Comparison of ENCODE assay signal across 8 cellular contexts in genomic region chr19:29663861-29664752, GRCh38. TPM values are rescaled to one million over a fixed set of nuclear protein-coding genes. Genes with fewer than 3 reads are reported as not detected.
A peak's percentile ranks its signal among the peaks of the same experiment; 100 is the strongest.
DNase-seq lines count a peak whose midpoint lies in the region; ATAC-seq and TF ChIP-seq lines count a peak whose summit lies in the region.

No MANE protein-coding gene starts in this region.

- TF ChIP-seq CTCF in lung (IDR thresholded peaks at IDR 0.05; ENCODE audit: control extremely low read depth, extremely low read depth) = no peak
- TF ChIP-seq CTCF in type B pancreatic cell (conservative IDR thresholded peaks at IDR 0.05) = no peak

- peaks cover 51% of the 10 kb centered on the region for H3K4me1 Mint-ChIP-seq in activated naive CD4-positive, alpha-beta T cell treated with anti-CD3 and anti-CD28 coated beads, Interleukin-2, amount 10 ng/mL, durations not matched to agents 7 days and 5 days
- H3K4me1 Mint-ChIP-seq in activated naive CD8-positive, alpha-beta T cell treated with anti-CD3 and anti-CD28 coated beads, Interleukin-2, amount 50 U/mL, for 24 hours = peaks cover 65% of the 10 kb centered on the region
- peaks cover 19% of the 10 kb centered on the region for H3K4me1 Mint-ChIP-seq in type B pancreatic cell (ENCODE audit: unreplicated experiment)

- CTCF ChIA-PET in activated naive CD4-positive, alpha-beta T cell treated with anti-CD3 and anti-CD28 coated beads, Interleukin-2, amount 10 ng/mL, durations not matched to agents 7 days and 5 days (lab: Charles Lee) = interaction anchor here (1.9 to 5.6 kb wide), 3 partner anchors 9 to 54 kb away, joined by 6 to 48 read pairs (median 16); partner anchors contain the start of gene C19orf12

- peaks cover 21% of the 10 kb centered on the region for H3K36me3 Mint-ChIP-seq in activated naive CD4-positive, alpha-beta T cell treated with anti-CD3 and anti-CD28 coated beads, Interleukin-2, amount 10 ng/mL, durations not matched to agents 7 days and 5 days
- peaks cover 6% of the 10 kb centered on the region for H3K36me3 Mint-ChIP-seq in activated naive CD8-positive, alpha-beta T cell treated with anti-CD3 and anti-CD28 coated beads, Interleukin-2, amount 50 U/mL, for 24 hours (ENCODE audit: low read depth)
- H3K36me3 Mint-ChIP-seq in type B pancreatic cell = no peaks in the 10 kb centered on the region

- WGBS in lung, 2 donors = 93 to 95% methylated on average over 19 of the region's 19 CpGs

- no peak overlapping the region for H3K27ac Mint-ChIP-seq in activated naive CD4-positive, alpha-beta T cell treated with anti-CD3 and anti-CD28 coated beads, Interleukin-2, amount 10 ng/mL, durations not matched to agents 7 days and 5 days
- H3K27ac Mint-ChIP-seq in activated naive CD8-positive, alpha-beta T cell treated with anti-CD3 and anti-CD28 coated beads, Interleukin-2, amount 50 U/mL, for 24 hours = peak overlapping the region; percentile 75
- H3K27ac Mint-ChIP-seq in type B pancreatic cell = peak overlapping the region; percentile 86

- H3K4me1 ChIP-seq in lung (ENCODE audit: control insufficient read depth in 2 of 2, insufficient read depth in 2 of 2, low read length in 2 of 2) = peaks cover 9 to 13% of the 10 kb centered on the region in 2 donors

- ATAC-seq in activated naive CD8-positive, alpha-beta T cell treated with anti-CD3 and anti-CD28 coated beads, Interleukin-2, amount 50 U/mL, for 24 hours = no peak
- ATAC-seq in lung (ENCODE audit: insufficient read depth, low FRiP score) = no peak
- no peak for ATAC-seq in GM19463 (IDR thresholded peaks at IDR 0.05; ENCODE audit: unreplicated experiment)

- H3K27me3 Mint-ChIP-seq in activated naive CD4-positive, alpha-beta T cell treated with anti-CD3 and anti-CD28 coated beads, Interleukin-2, amount 10 ng/mL, durations not matched to agents 7 days and 5 days = peaks cover 12% of the 10 kb centered on the region
- no peaks in the 10 kb centered on the region for H3K27me3 Mint-ChIP-seq in activated naive CD8-positive, alpha-beta T cell treated with anti-CD3 and anti-CD28 coated beads, Interleukin-2, amount 50 U/mL, for 24 hours
- H3K27me3 Mint-ChIP-seq in type B pancreatic cell = no peaks in the 10 kb centered on the region

- no peak overlapping the region for H3K4me3 ChIP-seq in lung

- no peaks in the 10 kb centered on the region for H3K9me3 Mint-ChIP-seq in activated naive CD4-positive, alpha-beta T cell treated with anti-CD3 and anti-CD28 coated beads, Interleukin-2, amount 10 ng/mL, durations not matched to agents 7 days and 5 days
- H3K9me3 Mint-ChIP-seq in activated naive CD8-positive, alpha-beta T cell treated with anti-CD3 and anti-CD28 coated beads, Interleukin-2, amount 50 U/mL, for 24 hours = no peaks in the 10 kb centered on the region
- H3K9me3 Mint-ChIP-seq in type B pancreatic cell = no peaks in the 10 kb centered on the region

- H3K36me3 ChIP-seq in lung (ENCODE audit: control insufficient read depth in 2 of 2, insufficient read depth in 2 of 2, low read length in 2 of 2) = no peaks in the 10 kb centered on the region

- DNase-seq in activated naive CD4-positive, alpha-beta T cell treated with anti-CD3 and anti-CD28 coated beads, Interleukin-2, amount 10 ng/mL, durations not matched to agents 7 days and 5 days = no peak
- no peak for DNase-seq in activated naive CD4-positive, alpha-beta T cell treated with Interleukin-2 at 50 U/mL for 16 hours
- DNase-seq in activated naive CD8-positive, alpha-beta T cell treated with anti-CD3 and anti-CD28 coated beads, Interleukin-2, amount 50 U/mL, for 24 hours = no peak
- DNase-seq in lung (ENCODE audit: low spot score) = no peak
- DNase-seq in type B pancreatic cell (ENCODE audit: extremely low spot score, unreplicated experiment) = no peak
- DNase-seq in NCI-H345 treated with DMSO at 0.1 percent for 48 hours (lab: John Stamatoyannopoulos, UW; ENCODE audit: unreplicated experiment) = no peak
- DNase-seq in NCI-H2081 treated with DMSO at 0.1 percent for 48 hours (lab: John Stamatoyannopoulos, UW) = no peak

- peak overlapping the region; percentile 1 to 70 for H3K27ac ChIP-seq in lung (ENCODE audit: low read depth in 1 of 2, low read length in 1 of 2)

- no peaks in the 10 kb centered on the region for H3K9me3 ChIP-seq in lung (ENCODE audit: control insufficient read depth in 2 of 2, insufficient read depth in 1 of 2, low read length in 1 of 2)

- peak overlapping the region; percentile 70 for H3K4me3 Mint-ChIP-seq in activated naive CD4-positive, alpha-beta T cell treated with anti-CD3 and anti-CD28 coated beads, Interleukin-2, amount 10 ng/mL, durations not matched to agents 7 days and 5 days
- peak overlapping the region; percentile 75 for H3K4me3 Mint-ChIP-seq in activated naive CD8-positive, alpha-beta T cell treated with anti-CD3 and anti-CD28 coated beads, Interleukin-2, amount 50 U/mL, for 24 hours
- peak overlapping the region; percentile 87 for H3K4me3 Mint-ChIP-seq in type B pancreatic cell

- no peaks in the 10 kb centered on the region for H3K27me3 ChIP-seq in lung (ENCODE audit: control insufficient read depth, insufficient read depth)

RNA-seq across cellular contexts. Expression of gene PLEKHF1, which starts 1.2 kb away (rescaled TPM):
- 10 to 100 TPM in 1 of 2 donors, 1 to 10 TPM in 1; 5.7 to 13.2 TPM for total RNA-seq in lung
- polyA plus RNA-seq in lung = 10 to 100 TPM in 1 of 2 donors, 1 to 10 TPM in 1; 8.9 to 11.9 TPM
- total RNA-seq in type B pancreatic cell (ENCODE audit: low replicate concordance) = 6.3 and 16.9 TPM in 2 replicates

RNA-seq across cellular contexts. Expression of gene C19orf12, which starts 51.0 kb away (rescaled TPM):
- total RNA-seq in lung = 10 to 100 TPM; 19.3 to 26.0 TPM
- polyA plus RNA-seq in lung = 10 to 100 TPM; 11.4 to 16.1 TPM
- total RNA-seq in type B pancreatic cell (ENCODE audit: low replicate concordance) = 18.0 and 23.9 TPM in 2 replicates

RNA-seq across cellular contexts. Expression of gene POP4, which starts 58.0 kb away (rescaled TPM):
- total RNA-seq in lung (10 to 100 TPM; 46.6 to 68.5 TPM), type B pancreatic cell (ENCODE audit: low replicate concordance) (48.4 and 51.3 TPM in 2 replicates)
- polyA plus RNA-seq in lung = 10 to 100 TPM; 56.0 to 82.5 TPM
